ENCODE assay signal across 8 cellular contexts in genomic region chr3:20185364-20185732, GRCh38. TPM values are rescaled to one million over a fixed set of nuclear protein-coding genes. Genes with fewer than 3 reads are reported as not detected.
DNase-seq lines count a peak whose midpoint lies in the region; ATAC-seq and TF ChIP-seq lines count a peak whose summit lies in the region.

No MANE protein-coding gene starts in this region.

- intact Hi-C loops in left ventricle myocardium superior (cut with micrococcal nuclease) (no loop called here), Panc1 (cut with micrococcal nuclease; ENCODE audit: unreplicated experiment) (no loop called here), head of caudate nucleus (cut with DNase I) (loop anchor here (5.0 to 10.0 kb wide), 2 partner anchors 141 to 233 kb away; partner anchors contain the start of gene KAT2B)

- peak overlapping the region; percentile 73 for H3K18ac ChIP-seq in trophoblast cell (ENCODE audit: low read length)

- H4K8ac ChIP-seq in trophoblast cell (ENCODE audit: low read depth, low read length): peak overlapping the region; percentile 89

- peak overlapping the region; percentile 80 for H4K91ac ChIP-seq in trophoblast cell (ENCODE audit: low read depth, low read length)

- H3K9me3 ChIP-seq in cardiac muscle cell (ENCODE audit: low read depth): no peaks in the 10 kb centered on the region
- H3K9me3 ChIP-seq in Panc1 (ENCODE audit: control insufficient read depth, insufficient read depth, low read depth, low read length): no peaks in the 10 kb centered on the region
- no peaks in the 10 kb centered on the region for H3K9me3 ChIP-seq in trophoblast cell (ENCODE audit: insufficient read depth, low read depth, low read length)

- H2BK120ac ChIP-seq in trophoblast cell (ENCODE audit: insufficient read depth, low read length, poor library complexity): peak overlapping the region; percentile 25

- H3K4me2 ChIP-seq in trophoblast cell (ENCODE audit: low read length): peak overlapping the region; percentile 89

- H3K4ac ChIP-seq in trophoblast cell (ENCODE audit: low read depth, low read length): peak overlapping the region; percentile 12

- in situ Hi-C loops in Panc1 (cut with HindIII; ENCODE audit: low pct_unique_long_range_greater_than_20kb, low sequenced_read_pairs): no loop called here

- H2BK5ac ChIP-seq in trophoblast cell (ENCODE audit: low read depth, low read length, poor library complexity): peak overlapping the region; percentile 75

- no CpG with 5 or more reads among the region's 13 CpGs for WGBS in trophoblast cell (ENCODE audit: extremely low coverage, insufficient coverage, insufficient read length)

- H3K79me1 ChIP-seq in trophoblast cell (ENCODE audit: low read length): peaks cover 10% of the 10 kb centered on the region

- H3K9ac ChIP-seq in trophoblast cell (ENCODE audit: low read length): peak overlapping the region; percentile 49

- H3K27me3 ChIP-seq in cardiac muscle cell (no peaks in the 10 kb centered on the region), Panc1 (ENCODE audit: control insufficient read depth, insufficient read depth, low read length) (no peaks in the 10 kb centered on the region), trophoblast cell (ENCODE audit: insufficient read depth, low read length) (no peaks in the 10 kb centered on the region)

- no peak for TF ChIP-seq CTCF in cardiac muscle cell (IDR thresholded peaks at IDR 0.05; ENCODE audit: low read depth, low read length)
- TF ChIP-seq CTCF in Panc1 (IDR thresholded peaks at IDR 0.05): no peak
- no peak for TF ChIP-seq CTCF in epithelial cell of esophagus (IDR thresholded peaks at IDR 0.05; ENCODE audit: insufficient read depth, low read depth, low read length, missing control alignments)

- H3K27ac ChIP-seq in cardiac muscle cell (peak overlapping the region; percentile 94), Panc1 (ENCODE audit: low read length) (peak overlapping the region; percentile 94), trophoblast cell (ENCODE audit: low read depth, low read length) (peak overlapping the region; percentile 72)

- no peaks in the 10 kb centered on the region for H3K36me3 ChIP-seq in cardiac muscle cell
- H3K36me3 ChIP-seq in Panc1 (ENCODE audit: control insufficient read depth, insufficient read depth, low read length): peaks cover 5% of the 10 kb centered on the region
- H3K36me3 ChIP-seq in trophoblast cell (ENCODE audit: control insufficient read depth in 1 of 2, insufficient read depth in 2 of 2, low read length in 2 of 2): peaks cover 8 to 14% of the 10 kb centered on the region in 2 experiments

- H3K4me3 ChIP-seq in cardiac muscle cell: peak overlapping the region; percentile 83
- H3K4me3 ChIP-seq in Panc1 (ENCODE audit: low read depth in 2 of 2, low read length in 2 of 2): peak overlapping the region; percentile 94 to 98
- H3K4me3 ChIP-seq in epithelial cell of esophagus (ENCODE audit: low read length): peak overlapping the region; percentile 84
- peak overlapping the region; percentile 84 for H3K4me3 ChIP-seq in trophoblast cell (ENCODE audit: low read depth, low read length)

- no TSS peak for BruUV-seq in Panc1 (replicated peaks; lab: Mats Ljungman, UMichigan)

- H3K79me2 ChIP-seq in trophoblast cell (ENCODE audit: control insufficient read depth, insufficient read depth, low read length, poor library complexity): peaks cover 5% of the 10 kb centered on the region

- peak overlapping the region; percentile 73 for H2AFZ ChIP-seq in trophoblast cell (ENCODE audit: insufficient read depth, low read length, poor library complexity)

- ATAC-seq in left ventricle myocardium superior: no peak
- peak; percentile 8 for ATAC-seq in HG02642 (IDR thresholded peaks at IDR 0.05; ENCODE audit: poor library complexity, unreplicated experiment)
- peak; percentile 35 for ATAC-seq in Panc1

- H2AK5ac ChIP-seq in trophoblast cell (ENCODE audit: low read length): no peak overlapping the region

- H3K14ac ChIP-seq in trophoblast cell (ENCODE audit: low read length): peak overlapping the region; percentile 82

- POLR2A ChIA-PET in Panc1 (lab: Charles Lee): no interaction called here

- no peak overlapping the region for H3K23ac ChIP-seq in trophoblast cell (ENCODE audit: low read length)

- peak overlapping the region; percentile 75 for H4K12ac ChIP-seq in trophoblast cell (ENCODE audit: low read depth, low read length)

- CTCF ChIA-PET in Panc1 (lab: Charles Lee): no interaction called here

- peak; percentile 16 to 23 for DNase-seq in cardiac muscle cell (ENCODE audit: low read depth in 1 of 2, low spot score in 1 of 2)
- no peak for DNase-seq in left ventricle myocardium superior
- no peak for DNase-seq in Panc1 (ENCODE audit: low read depth, low spot score)
- peak; percentile 32 for DNase-seq in epithelial cell of esophagus (ENCODE audit: low read depth)
- peak in 1 of 2 donors; percentile 18 for DNase-seq in trophoblast cell
- DNase-seq in dedifferentiated amniotic fluid mesenchymal stem cell (ENCODE audit: extremely low spot score): no peak
- no peak for DNase-seq in head of caudate nucleus

- H2BK12ac ChIP-seq in trophoblast cell (ENCODE audit: low read length): no peak overlapping the region

- H3K4me1 ChIP-seq in cardiac muscle cell (ENCODE audit: low read depth) (peaks cover 20% of the 10 kb centered on the region), Panc1 (ENCODE audit: control insufficient read depth, insufficient read depth, low read length) (peaks cover 3% of the 10 kb centered on the region; the same call in 1 of the 2 replicates), trophoblast cell (ENCODE audit: control insufficient read depth in 1 of 2, insufficient read depth in 2 of 2, low read length in 2 of 2) (no peaks in the 10 kb centered on the region)

RNA-seq across cellular contexts. Expression of gene SGO1, which starts 0.7 kb away (rescaled TPM):
- total RNA-seq in cardiac muscle cell (2.4 and 11.4 TPM in 2 replicates), left ventricle myocardium superior (0.17 TPM), Panc1 (2021; ENCODE audit: unreplicated experiment) (14.8 TPM)
- polyA plus RNA-seq in cardiac muscle cell: 10.1 and 30.6 TPM in 2 replicates
- 4.3 TPM for polyA plus RNA-seq in Panc1 (2012; ENCODE audit: insufficient read length)
- 18.9 and 19.2 TPM in 2 replicates for polyA plus RNA-seq in trophoblast cell (2013)

Comparison
In these comparisons a context has a peak if more than half of its experiments do, and no peak if none do; other contexts are left out.
1. DNase-seq: peak in cardiac muscle cell (2 of 2) and epithelial cell of esophagus (single experiment); none in left ventricle myocardium superior (single experiment), Panc1 (single experiment), dedifferentiated amniotic fluid mesenchymal stem cell (single experiment) and head of caudate nucleus (0 of 42).
2. Peak in every context shown above with its lines, with median percentiles within 50 percentile points of each other: H3K27ac ChIP-seq and H3K4me3 ChIP-seq.